ENCODE assay signal across 17 cellular contexts in the genomic region with DNA sequence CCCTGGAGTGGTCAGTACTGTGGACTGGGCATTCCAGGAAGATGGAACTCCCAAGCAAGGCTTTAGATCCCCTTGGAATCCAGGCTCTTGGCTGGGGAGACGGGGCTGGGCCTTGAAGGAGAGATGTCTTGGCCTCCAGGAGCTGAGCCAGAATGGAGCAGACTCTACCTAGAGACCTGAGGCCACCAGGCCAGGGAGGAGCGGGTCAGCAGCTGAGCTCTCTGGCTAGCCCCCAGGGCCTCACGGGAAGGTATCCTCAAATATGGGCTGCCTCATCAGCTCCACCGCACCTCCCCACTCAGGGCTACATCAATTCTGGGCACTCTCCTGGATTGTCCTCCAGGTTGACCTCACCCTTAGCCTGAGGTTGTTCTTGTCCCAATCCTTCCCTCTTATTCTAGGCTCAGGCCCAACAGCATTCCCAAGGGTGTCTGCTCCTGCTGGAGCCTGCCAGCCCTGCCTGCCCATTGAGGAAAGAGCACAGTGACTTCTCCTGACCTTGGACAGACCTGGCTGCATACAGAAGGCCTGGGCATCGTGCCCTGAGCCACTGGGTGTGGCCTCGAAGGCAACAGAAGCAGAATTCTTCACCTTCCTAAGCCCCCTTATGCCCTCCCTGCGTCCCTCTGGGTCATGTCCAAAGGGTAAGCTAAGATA. TPM values are rescaled to one million over a fixed set of nuclear protein-coding genes. Genes with fewer than 3 reads are reported as not detected.
DNase-seq lines count a peak whose midpoint lies in the region; ATAC-seq and TF ChIP-seq lines count a peak whose summit lies in the region.
"Had no signal": no experiment of that assay in that cellular context is flagged by ENCODE, and none has a peak within 500 bp of the region (broad histone marks: within the 10 kb centered on the region; RNA-seq: fewer than 3 reads in every experiment).

No MANE protein-coding gene starts in this region.

- TF ChIP-seq CTCF in LNCaP clone FGC (IDR thresholded peaks at IDR 0.05; ENCODE audit: control insufficient read depth, extremely low read depth, insufficient read depth) (no peak), breast epithelium (IDR thresholded peaks at IDR 0.05) (no peak), spleen (IDR thresholded peaks at IDR 0.05 in 8 of 11, conservative IDR thresholded peaks at IDR 0.05 in 3 of 11) (no peak)

- DNase-seq in LNCaP clone FGC (ENCODE audit: low read depth) (peak; percentile 73), breast epithelium (ENCODE audit: low spot score in 2 of 2) (peak; percentile 73 to 95), islet precursor cell (peak; percentile 35), spleen (peak; percentile 43), NOMO-1 treated with DMSO at 0.1 percent for 48 hours (lab: John Stamatoyannopoulos, UW; ENCODE audit: unreplicated experiment) (no peak), activated gamma-delta T cell treated with Interleukin-2 at 50 U/mL for 16 hours (no peak)
- DNase-seq: activated CD4-positive, alpha-beta T cell treated with anti-CD3 and anti-CD28 coated beads for 4 hours; activated naive CD4-positive, alpha-beta T cell treated with anti-CD3 and anti-CD28 coated beads, Interleukin-2, amount 10 ng/mL, durations not matched to agents 7 days and 5 days; AML-193; brain microvascular endothelial cell; GF-D8; naive thymus-derived CD4-positive, alpha-beta T cell; NCI-H1930 had no signal

- H3K9me3 ChIP-seq in breast epithelium (no peaks in the 10 kb centered on the region), spleen (no peaks in the 10 kb centered on the region)

- peaks cover 1 to 19% of the 10 kb centered on the region in 2 donors for H3K4me1 ChIP-seq in breast epithelium
- peaks cover 0 to 15% (median 8%) of the 10 kb centered on the region in 6 donors for H3K4me1 ChIP-seq in spleen

- TF ChIP-seq POLR2A in breast epithelium (IDR thresholded peaks at IDR 0.05): no peak
- no peak for TF ChIP-seq POLR2A in spleen (IDR thresholded peaks at IDR 0.05)

- ATAC-seq in GM18498 (IDR thresholded peaks at IDR 0.05; ENCODE audit: unreplicated experiment): no peak
- ATAC-seq in HG03196 (IDR thresholded peaks at IDR 0.05; ENCODE audit: unreplicated experiment): no peak
- ATAC-seq: naive thymus-derived CD4-positive, alpha-beta T cell had no signal

- no peaks in the 10 kb centered on the region for H3K36me3 ChIP-seq in breast epithelium
- H3K36me3 ChIP-seq in spleen: no peaks in the 10 kb centered on the region
- H3K36me3 ChIP-seq: brain microvascular endothelial cell had no signal

- H3K4me3 ChIP-seq in LNCaP clone FGC (ENCODE audit: low read depth, low read length): no peak overlapping the region
- peak overlapping the region in 1 of 3 donors; percentile 40 for H3K4me3 ChIP-seq in breast epithelium
- no peak overlapping the region for H3K4me3 ChIP-seq in spleen
- H3K4me3 ChIP-seq: dorsolateral prefrontal cortex had no signal

- H3K27me3 ChIP-seq in breast epithelium: no peaks in the 10 kb centered on the region
- peaks cover 0 to 26% (median 14%) of the 10 kb centered on the region in 7 donors for H3K27me3 ChIP-seq in spleen (replicated peaks in 1 of 7)
- H3K27me3 ChIP-seq: brain microvascular endothelial cell had no signal

- H3K27ac ChIP-seq in breast epithelium: peak overlapping the region; percentile 88 to 90
- no peak overlapping the region for H3K27ac ChIP-seq in spleen
- H3K27ac ChIP-seq: brain microvascular endothelial cell, dorsolateral prefrontal cortex had no signal

- intact Hi-C loops in breast epithelium (cut with DNase I; ENCODE audit: low total_unique reads): no loop called here
- intact Hi-C loops in spleen (cut with DNase I; ENCODE audit: low total_unique reads): no loop called here

- WGBS in spleen, 5 donors: 52 to 91% (median 74%) methylated on average over 4 to 7 of the region's 7 CpGs

RNA-seq across cellular contexts. Expression of a gene that starts 3.0 kb away (rescaled TPM):
- total RNA-seq in breast epithelium (100 to 1,000 TPM in 1 of 3 donors, 10 to 100 TPM in 1, 1 to 10 TPM in 1; 9.0 to 102 (median 71.4) TPM), spleen (10 to 100 TPM in 1 of 7 donors, 1 to 10 TPM in 6; 3.5 to 17.4 (median 9.0) TPM)
- 10 to 100 TPM in 1 of 3 donors, 1 to 10 TPM in 2; 7.5 to 16.9 (median 9.0) TPM for polyA plus RNA-seq in spleen
- total RNA-seq: HT1080 had no signal
- polyA plus RNA-seq: naive thymus-derived CD4-positive, alpha-beta T cell had no signal

RNA-seq across cellular contexts. Expression of a gene that starts 26.8 kb away (rescaled TPM):
- total RNA-seq in breast epithelium (10 to 100 TPM; 21.8 to 34.8 (median 26.2) TPM), spleen (10 to 100 TPM in 6 of 7 donors, 1 to 10 TPM in 1; 8.2 to 38.1 (median 15.6) TPM)
- polyA plus RNA-seq in spleen: 1 to 10 TPM; 2.7 to 4.8 (median 4.1) TPM
- polyA plus RNA-seq: naive thymus-derived CD4-positive, alpha-beta T cell had no signal

RNA-seq across cellular contexts. Expression of a gene that starts 39.7 kb away (rescaled TPM):
- total RNA-seq in breast epithelium (1 to 10 TPM; 1.3 to 4.5 (median 2.3) TPM), spleen (10 to 100 TPM in 4 of 7 donors, 1 to 10 TPM in 3; 6.3 to 25.1 (median 11.5) TPM)
- polyA plus RNA-seq in spleen: 1 to 10 TPM in 2 of 3 donors, under 1 TPM in 1; 0.47 to 2.3 (median 1.7) TPM
- polyA plus RNA-seq: naive thymus-derived CD4-positive, alpha-beta T cell had no signal

Comparison
In these comparisons a context has a peak if more than half of its experiments do, and no peak if none do; other contexts are left out.
1. DNase-seq: peak in LNCaP clone FGC (single experiment), breast epithelium (2 of 2), islet precursor cell (single experiment) and spleen (single experiment); none in NOMO-1 treated with DMSO at 0.1 percent for 48 hours (single experiment) and activated gamma-delta T cell treated with Interleukin-2 at 50 U/mL for 16 hours (single experiment).
2. H3K27ac ChIP-seq: peak in breast epithelium (2 of 2); none in spleen (0 of 8).